In the genomic region with DNA sequence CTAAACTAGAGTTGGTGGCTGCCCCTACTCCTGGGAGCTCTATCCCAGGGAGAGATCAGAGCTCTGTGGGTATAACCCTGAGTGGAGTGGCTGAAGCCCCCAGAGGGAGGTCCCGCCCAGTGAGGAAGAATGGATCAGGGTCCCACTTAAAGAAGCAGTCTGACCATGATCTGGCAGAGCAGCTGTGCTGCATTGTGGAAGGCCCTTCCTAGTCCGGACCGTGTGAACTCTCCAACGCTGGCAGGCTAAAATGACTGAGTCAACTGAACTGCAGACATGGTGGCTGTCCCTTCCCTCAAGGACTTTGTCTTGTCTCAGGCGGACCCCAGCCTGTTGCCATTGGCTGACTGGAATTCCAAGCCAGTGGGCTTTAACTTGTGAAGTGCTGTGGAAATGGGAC, we compare ENCODE assay signal across 1 cellular context.
TF ChIP-seq lines count a peak whose summit lies in the region.

No MANE protein-coding gene starts in this region.

TF ChIP-seq in H1, 55 proteins besides CTCF, POLR2A, EP300 and RAD21 (continued from another document):
- TF ChIP-seq, protein P1, sequence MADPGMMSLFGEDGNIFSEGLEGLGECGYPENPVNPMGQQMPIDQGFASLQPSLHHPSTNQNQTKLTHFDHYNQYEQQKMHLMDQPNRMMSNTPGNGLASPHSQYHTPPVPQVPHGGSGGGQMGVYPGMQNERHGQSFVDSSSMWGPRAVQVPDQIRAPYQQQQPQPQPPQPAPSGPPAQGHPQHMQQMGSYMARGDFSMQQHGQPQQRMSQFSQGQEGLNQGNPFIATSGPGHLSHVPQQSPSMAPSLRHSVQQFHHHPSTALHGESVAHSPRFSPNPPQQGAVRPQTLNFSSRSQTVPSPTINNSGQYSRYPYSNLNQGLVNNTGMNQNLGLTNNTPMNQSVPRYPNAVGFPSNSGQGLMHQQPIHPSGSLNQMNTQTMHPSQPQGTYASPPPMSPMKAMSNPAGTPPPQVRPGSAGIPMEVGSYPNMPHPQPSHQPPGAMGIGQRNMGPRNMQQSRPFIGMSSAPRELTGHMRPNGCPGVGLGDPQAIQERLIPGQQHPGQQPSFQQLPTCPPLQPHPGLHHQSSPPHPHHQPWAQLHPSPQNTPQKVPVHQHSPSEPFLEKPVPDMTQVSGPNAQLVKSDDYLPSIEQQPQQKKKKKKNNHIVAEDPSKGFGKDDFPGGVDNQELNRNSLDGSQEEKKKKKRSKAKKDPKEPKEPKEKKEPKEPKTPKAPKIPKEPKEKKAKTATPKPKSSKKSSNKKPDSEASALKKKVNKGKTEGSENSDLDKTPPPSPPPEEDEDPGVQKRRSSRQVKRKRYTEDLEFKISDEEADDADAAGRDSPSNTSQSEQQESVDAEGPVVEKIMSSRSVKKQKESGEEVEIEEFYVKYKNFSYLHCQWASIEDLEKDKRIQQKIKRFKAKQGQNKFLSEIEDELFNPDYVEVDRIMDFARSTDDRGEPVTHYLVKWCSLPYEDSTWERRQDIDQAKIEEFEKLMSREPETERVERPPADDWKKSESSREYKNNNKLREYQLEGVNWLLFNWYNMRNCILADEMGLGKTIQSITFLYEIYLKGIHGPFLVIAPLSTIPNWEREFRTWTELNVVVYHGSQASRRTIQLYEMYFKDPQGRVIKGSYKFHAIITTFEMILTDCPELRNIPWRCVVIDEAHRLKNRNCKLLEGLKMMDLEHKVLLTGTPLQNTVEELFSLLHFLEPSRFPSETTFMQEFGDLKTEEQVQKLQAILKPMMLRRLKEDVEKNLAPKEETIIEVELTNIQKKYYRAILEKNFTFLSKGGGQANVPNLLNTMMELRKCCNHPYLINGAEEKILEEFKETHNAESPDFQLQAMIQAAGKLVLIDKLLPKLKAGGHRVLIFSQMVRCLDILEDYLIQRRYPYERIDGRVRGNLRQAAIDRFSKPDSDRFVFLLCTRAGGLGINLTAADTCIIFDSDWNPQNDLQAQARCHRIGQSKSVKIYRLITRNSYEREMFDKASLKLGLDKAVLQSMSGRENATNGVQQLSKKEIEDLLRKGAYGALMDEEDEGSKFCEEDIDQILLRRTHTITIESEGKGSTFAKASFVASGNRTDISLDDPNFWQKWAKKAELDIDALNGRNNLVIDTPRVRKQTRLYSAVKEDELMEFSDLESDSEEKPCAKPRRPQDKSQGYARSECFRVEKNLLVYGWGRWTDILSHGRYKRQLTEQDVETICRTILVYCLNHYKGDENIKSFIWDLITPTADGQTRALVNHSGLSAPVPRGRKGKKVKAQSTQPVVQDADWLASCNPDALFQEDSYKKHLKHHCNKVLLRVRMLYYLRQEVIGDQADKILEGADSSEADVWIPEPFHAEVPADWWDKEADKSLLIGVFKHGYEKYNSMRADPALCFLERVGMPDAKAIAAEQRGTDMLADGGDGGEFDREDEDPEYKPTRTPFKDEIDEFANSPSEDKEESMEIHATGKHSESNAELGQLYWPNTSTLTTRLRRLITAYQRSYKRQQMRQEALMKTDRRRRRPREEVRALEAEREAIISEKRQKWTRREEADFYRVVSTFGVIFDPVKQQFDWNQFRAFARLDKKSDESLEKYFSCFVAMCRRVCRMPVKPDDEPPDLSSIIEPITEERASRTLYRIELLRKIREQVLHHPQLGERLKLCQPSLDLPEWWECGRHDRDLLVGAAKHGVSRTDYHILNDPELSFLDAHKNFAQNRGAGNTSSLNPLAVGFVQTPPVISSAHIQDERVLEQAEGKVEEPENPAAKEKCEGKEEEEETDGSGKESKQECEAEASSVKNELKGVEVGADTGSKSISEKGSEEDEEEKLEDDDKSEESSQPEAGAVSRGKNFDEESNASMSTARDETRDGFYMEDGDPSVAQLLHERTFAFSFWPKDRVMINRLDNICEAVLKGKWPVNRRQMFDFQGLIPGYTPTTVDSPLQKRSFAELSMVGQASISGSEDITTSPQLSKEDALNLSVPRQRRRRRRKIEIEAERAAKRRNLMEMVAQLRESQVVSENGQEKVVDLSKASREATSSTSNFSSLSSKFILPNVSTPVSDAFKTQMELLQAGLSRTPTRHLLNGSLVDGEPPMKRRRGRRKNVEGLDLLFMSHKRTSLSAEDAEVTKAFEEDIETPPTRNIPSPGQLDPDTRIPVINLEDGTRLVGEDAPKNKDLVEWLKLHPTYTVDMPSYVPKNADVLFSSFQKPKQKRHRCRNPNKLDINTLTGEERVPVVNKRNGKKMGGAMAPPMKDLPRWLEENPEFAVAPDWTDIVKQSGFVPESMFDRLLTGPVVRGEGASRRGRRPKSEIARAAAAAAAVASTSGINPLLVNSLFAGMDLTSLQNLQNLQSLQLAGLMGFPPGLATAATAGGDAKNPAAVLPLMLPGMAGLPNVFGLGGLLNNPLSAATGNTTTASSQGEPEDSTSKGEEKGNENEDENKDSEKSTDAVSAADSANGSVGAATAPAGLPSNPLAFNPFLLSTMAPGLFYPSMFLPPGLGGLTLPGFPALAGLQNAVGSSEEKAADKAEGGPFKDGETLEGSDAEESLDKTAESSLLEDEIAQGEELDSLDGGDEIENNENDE (IDR thresholded peaks at IDR 0.05; ENCODE audit: insufficient replicate concordance, low read length): no peak
- TF ChIP-seq BCL11A (IDR thresholded peaks at IDR 0.05; ENCODE audit: low read depth in 2 of 2, low read length in 2 of 2) (no peak), TCF12 (IDR thresholded peaks at IDR 0.05; ENCODE audit: low read depth, low read length) (no peak), RBBP5 (IDR thresholded peaks at IDR 0.05; ENCODE audit: borderline replicate concordance, low read depth, low read length) (no peak), POLR2AphosphoS5 (IDR thresholded peaks at IDR 0.05; ENCODE audit: low read depth, low read length) (no peak), KDM1A (IDR thresholded peaks at IDR 0.05; ENCODE audit: borderline replicate concordance, low read length) (no peak)
TF ChIP-seq in H1: peak in this region for 0.
